Comparison of ENCODE assay signal across 2 cellular contexts in genomic region chr17:63621229-63621683, GRCh38.
TF ChIP-seq lines count a peak whose summit lies in the region.

No MANE protein-coding gene starts in this region.

TF ChIP-seq in A549, 52 proteins besides CTCF, POLR2A, EP300 and RAD21 (continued from another document):
- TF ChIP-seq HOXB5 (CRISPR knock-in tag; IDR thresholded peaks at IDR 0.05) (peak; percentile 6; the same call in 1 of the 2 replicates), USF2 (IDR thresholded peaks at IDR 0.05) (no peak), FOXS1 (CRISPR knock-in tag; IDR thresholded peaks at IDR 0.05) (no peak)

TF ChIP-seq in IMR-90, 13 proteins besides CTCF, POLR2A, EP300 and RAD21 (continued from another document):
- TF ChIP-seq USF2 (IDR thresholded peaks at IDR 0.05; ENCODE audit: low read depth, low read length) (no peak), RCOR1 (IDR thresholded peaks at IDR 0.05; ENCODE audit: insufficient replicate concordance, low read length) (no peak), MXI1 (IDR thresholded peaks at IDR 0.05; ENCODE audit: borderline replicate concordance, low read depth, low read length) (no peak), CHD1 (IDR thresholded peaks at IDR 0.05; ENCODE audit: low read depth, low read length) (no peak), RFX5 (IDR thresholded peaks at IDR 0.05; ENCODE audit: low read depth, low read length) (no peak), NFE2L2 (IDR thresholded peaks at IDR 0.05; ENCODE audit: low read depth, low read length) (no peak), BHLHE40 (IDR thresholded peaks at IDR 0.05; ENCODE audit: low read depth, low read length) (no peak), MAFK (IDR thresholded peaks at IDR 0.05; ENCODE audit: low read depth, low read length) (no peak)
